Comparison of ENCODE assay signal across 8 cellular contexts in genomic region chr1:30718636-30719405, GRCh38.
DNase-seq lines count a peak whose midpoint lies in the region; ATAC-seq, FAIRE-seq and TF ChIP-seq lines count a peak whose summit lies in the region.

No MANE protein-coding gene starts in this region.

- H2AFZ ChIP-seq in neuron (ENCODE audit: low read depth, low read length), result peak overlapping the region; percentile 95

- H3K9me3 ChIP-seq in HUES6 (ENCODE audit: control insufficient read depth, insufficient read depth, low read depth, low read length) (peaks cover 20% of the 10 kb centered on the region), neuron (ENCODE audit: low read length) (peaks cover 4% of the 10 kb centered on the region)

- peak overlapping the region; percentile 18 for H3K9ac ChIP-seq in HUES6 (ENCODE audit: low read length)

- H3K36me3 ChIP-seq in HUES6 (ENCODE audit: control insufficient read depth, insufficient read depth, low read length) (no peaks in the 10 kb centered on the region), neuron (ENCODE audit: insufficient read depth, low read length) (no peaks in the 10 kb centered on the region)

- H3K4me3 ChIP-seq in HUES6 (ENCODE audit: low read depth, low read length) (peak overlapping the region; percentile 88), neuron (ENCODE audit: low read length) (peak overlapping the region; percentile 47)

- CTCF ChIA-PET in RWPE1 (lab: Yijun Ruan, JAX), result interaction anchor here (0.5 to 4.4 kb wide), 18 partner anchors 9 to 1783 kb away, joined by 3 to 63 read pairs (median 4); no protein-coding TSS in a partner anchor

- no peak for FAIRE-seq in D721Med (lab: Jason Lieb, UNC)

- H3K4me1 ChIP-seq in HUES6 (ENCODE audit: control insufficient read depth, insufficient read depth, low read length) (peaks cover 3% of the 10 kb centered on the region; the same call in 1 of the 2 replicates), neuron (ENCODE audit: insufficient read depth, low read length) (peaks cover 5% of the 10 kb centered on the region)

- peak; percentile 84 for TF ChIP-seq CTCF in D721Med (IDR thresholded peaks at IDR 0.05; ENCODE audit: insufficient read depth, missing control alignments)
- peak; percentile 88 for TF ChIP-seq CTCF in RWPE1 (conservative IDR thresholded peaks at IDR 0.05; ENCODE audit: low read depth)

- POLR2A ChIA-PET in RWPE1 (lab: Yijun Ruan, JAX; ENCODE audit: low non-redundant PET), result interaction anchor here (0.6 to 1.0 kb wide), 6 partner anchors 8 to 1449 kb away, joined by 3 to 12 read pairs (median 4); no protein-coding TSS in a partner anchor

- H3K27ac ChIP-seq in HUES6 (ENCODE audit: low read depth, low read length) (no peak overlapping the region), RWPE1 (peak overlapping the region; percentile 90)

- peak; percentile 45 for ATAC-seq in GM21390 (IDR thresholded peaks at IDR 0.05; ENCODE audit: unreplicated experiment)

- H3K27me3 ChIP-seq in HUES6 (ENCODE audit: control insufficient read depth, insufficient read depth, low read length), result no peaks in the 10 kb centered on the region
- no peaks in the 10 kb centered on the region for H3K27me3 ChIP-seq in neuron (ENCODE audit: insufficient read depth, low read length)

- DNase-seq in D721Med (ENCODE audit: insufficient read length, low spot score) (no peak), RWPE1 (ENCODE audit: low spot score) (peak; percentile 54), fibroblast of the conjunctiva (ENCODE audit: low read depth) (peak; percentile 98), stromal cell of bone marrow (ENCODE audit: low read depth) (peak; percentile 95)
- peak; percentile 75 for DNase-seq in activated effector memory CD4-positive, alpha-beta T cell treated with Interleukin-2 at 50 U/mL for 16 hours
